ENCODE assay signal across 14 cellular contexts in genomic region chr12:103392722-103393121, GRCh38.
DNase-seq lines count a peak whose midpoint lies in the region; ATAC-seq, FAIRE-seq and TF ChIP-seq lines count a peak whose summit lies in the region.
"Had no signal": no experiment of that assay in that cellular context is flagged by ENCODE, and none has a peak within 500 bp of the region (broad histone marks: within the 10 kb centered on the region; RNA-seq: fewer than 3 reads in every experiment).

No MANE protein-coding gene starts in this region.

- no peaks in the 10 kb centered on the region for H3K36me3 Mint-ChIP-seq in effector memory CD8-positive, alpha-beta T cell (ENCODE audit: insufficient read depth)

- no peak for FAIRE-seq in kidney (lab: Jason Lieb, UNC)
- FAIRE-seq: keratinocyte had no signal

- peaks cover 0 to 3% of the 10 kb centered on the region in 2 donors for H3K9me3 ChIP-seq in kidney (ENCODE audit: control insufficient read depth in 1 of 2, low read length in 2 of 2)

- H3K27ac Mint-ChIP-seq in effector memory CD8-positive, alpha-beta T cell: no peak overlapping the region

- intact Hi-C loops in kidney (cut with DNase I): no loop called here

- H3K4me1 Mint-ChIP-seq in effector memory CD8-positive, alpha-beta T cell (ENCODE audit: low read depth in 2 of 2): no peaks in the 10 kb centered on the region

- no peak overlapping the region for H3K4me3 Mint-ChIP-seq in effector memory CD8-positive, alpha-beta T cell
- H3K4me3 Mint-ChIP-seq: neural crest cell had no signal

- no peaks in the 10 kb centered on the region for H3K4me1 ChIP-seq in kidney (ENCODE audit: control insufficient read depth in 1 of 2, insufficient read depth in 1 of 2, low read depth in 1 of 2, low read length in 2 of 2)

- ATAC-seq in GM19372 (IDR thresholded peaks at IDR 0.05; ENCODE audit: low read depth, unreplicated experiment): peak; percentile 87
- ATAC-seq in HG02840 (IDR thresholded peaks at IDR 0.05; ENCODE audit: low FRiP score, unreplicated experiment): peak; percentile 91
- peak; percentile 79 for ATAC-seq in HG03565 (IDR thresholded peaks at IDR 0.05; ENCODE audit: unreplicated experiment)
- ATAC-seq in effector memory CD8-positive, alpha-beta T cell (replicated peaks): no peak

- no peaks in the 10 kb centered on the region for H3K36me3 ChIP-seq in kidney (ENCODE audit: control insufficient read depth in 1 of 2, insufficient read depth in 2 of 2, low read length in 2 of 2)
- H3K36me3 ChIP-seq: brain microvascular endothelial cell had no signal

- DNase-seq in GM12864 (ENCODE audit: low read depth) (peak; percentile 47), kidney (no peak), T1000 (lab: John Stamatoyannopoulos, UW) (no peak), globus pallidus (ENCODE audit: low spot score) (no peak)
- no peak for DNase-seq in effector memory CD8-positive, alpha-beta T cell
- DNase-seq: brain microvascular endothelial cell; EL; stimulated activated naive CD4-positive, alpha-beta T cell; T-helper 2 cell had no signal

- H3K27me3 Mint-ChIP-seq in effector memory CD8-positive, alpha-beta T cell: no peaks in the 10 kb centered on the region

- no peak overlapping the region for H3K9ac ChIP-seq in kidney (ENCODE audit: low read length in 2 of 2)

- TF ChIP-seq CTCF in GM12864 (IDR thresholded peaks at IDR 0.05; ENCODE audit: low read depth, low read length, missing control alignments) (no peak), kidney (IDR thresholded peaks at IDR 0.05; ENCODE audit: borderline replicate concordance, extremely low read depth, insufficient read depth) (no peak)

- no peak overlapping the region for H3K4me3 ChIP-seq in GM12864 (ENCODE audit: low read depth, low read length)
- H3K4me3 ChIP-seq in kidney (ENCODE audit: low read length in 2 of 2): no peak overlapping the region

- peaks cover 0 to 8% of the 10 kb centered on the region in 2 donors for H3K9me3 Mint-ChIP-seq in effector memory CD8-positive, alpha-beta T cell
- H3K9me3 Mint-ChIP-seq: neural crest cell had no signal

- H3K27ac ChIP-seq in kidney (ENCODE audit: low read depth in 2 of 2, low read length in 2 of 2): no peak overlapping the region
- H3K27ac ChIP-seq: brain microvascular endothelial cell had no signal
